21 cellular contexts compared by ENCODE assay signal in genomic region chr17:18280239-18280638, GRCh38. TPM values are rescaled to one million over a fixed set of nuclear protein-coding genes. Genes with fewer than 3 reads are reported as not detected.
DNase-seq lines count a peak whose midpoint lies in the region; ATAC-seq and TF ChIP-seq lines count a peak whose summit lies in the region.
"Had no signal": no experiment of that assay in that cellular context is flagged by ENCODE, and none has a peak within 500 bp of the region (broad histone marks: within the 10 kb centered on the region; RNA-seq: fewer than 3 reads in every experiment).

No MANE protein-coding gene starts in this region.

- POLR2A ChIA-PET in CD4-positive, alpha-beta T cell (lab: Charles Lee), result no interaction called here

- no peaks in the 10 kb centered on the region for H4K20me1 ChIP-seq in osteoblast (ENCODE audit: insufficient read depth, low read length)

- TF ChIP-seq CTCF in osteoblast (IDR thresholded peaks at IDR 0.05; ENCODE audit: extremely low read depth, low read depth, low read length), result no peak
- no peak for TF ChIP-seq CTCF in CD4-positive, alpha-beta T cell (IDR thresholded peaks at IDR 0.05)

- no peaks in the 10 kb centered on the region for H3K9me3 ChIP-seq in right cardiac atrium (ENCODE audit: control insufficient read depth, low read length)
- no peaks in the 10 kb centered on the region for H3K9me3 ChIP-seq in osteoblast (ENCODE audit: low read depth, low read length)
- no peaks in the 10 kb centered on the region for H3K9me3 ChIP-seq in CD4-positive, alpha-beta T cell (ENCODE audit: control insufficient read depth, low read length)
- H3K9me3 ChIP-seq: SJCRH30 had no signal

- H3K36me3 Mint-ChIP-seq in CD4-positive, alpha-beta T cell (ENCODE audit: low read depth), result peaks cover 77% of the 10 kb centered on the region

- no peaks in the 10 kb centered on the region for H3K4me1 Mint-ChIP-seq in CD4-positive, alpha-beta T cell (ENCODE audit: low read depth)
- H3K4me1 Mint-ChIP-seq: CD8-positive, alpha-beta memory T cell had no signal

- H3K4me2 ChIP-seq in osteoblast (ENCODE audit: insufficient read depth, low read length), result no peak overlapping the region

- H3K27ac Mint-ChIP-seq in CD4-positive, alpha-beta T cell, result no peak overlapping the region
- H3K27ac Mint-ChIP-seq: CD8-positive, alpha-beta memory T cell had no signal

- DNase-seq in Right ventricle myocardium superior (peak; percentile 20), right cardiac atrium (no peak), osteoblast (ENCODE audit: insufficient read length, low spot score, missing footprints) (peak; percentile 32), DMS53 (lab: John Stamatoyannopoulos, UW) (no peak), superior temporal gyrus (ENCODE audit: extremely low spot score) (no peak)
- no peak for DNase-seq in CD4-positive, alpha-beta T cell
- DNase-seq: AML-193; C1 segment of cervical spinal cord; Calu3; CD8-positive, alpha-beta memory T cell; DMS153; EL; GF-D8; Kasumi-1; NCI-H1417; NCI-H187 treated with DMSO at 0.1 percent for 48 hours; NCI-H2227 treated with DMSO at 0.1 percent for 48 hours; NCI-H510A; NCI-H748 treated with DMSO at 0.1 percent for 48 hours; SJCRH30 had no signal

- H3K4me3 ChIP-seq in right cardiac atrium (ENCODE audit: low read length) (no peak overlapping the region), osteoblast (ENCODE audit: insufficient read depth, low read length) (no peak overlapping the region)
- H3K4me3 ChIP-seq: SJCRH30 had no signal

- no peaks in the 10 kb centered on the region for H3K27me3 Mint-ChIP-seq in CD4-positive, alpha-beta T cell
- H3K27me3 Mint-ChIP-seq: CD8-positive, alpha-beta memory T cell had no signal

- intact Hi-C loops in Right ventricle myocardium superior (cut with DNase I), result no loop called here
- intact Hi-C loops in right cardiac atrium (cut with DNase I), result no loop called here
- intact Hi-C loops in CD4-positive, alpha-beta T cell (cut with DNase I, micrococcal nuclease), result no loop called here

- H3K4me1 ChIP-seq in right cardiac atrium (ENCODE audit: control insufficient read depth, insufficient read depth, low read length), result no peaks in the 10 kb centered on the region
- no peaks in the 10 kb centered on the region for H3K4me1 ChIP-seq in osteoblast (ENCODE audit: insufficient read depth, low read length)
- H3K4me1 ChIP-seq: SJCRH30 had no signal

- CTCF ChIA-PET in CD4-positive, alpha-beta T cell (lab: Charles Lee), result no interaction called here

- peaks cover 74% of the 10 kb centered on the region for H3K36me3 ChIP-seq in osteoblast (ENCODE audit: insufficient read depth, low read length)

- WGBS in right cardiac atrium, result 88% methylated on average over 4 of the region's 4 CpGs

- no peaks in the 10 kb centered on the region for H3K79me2 ChIP-seq in osteoblast (ENCODE audit: insufficient read depth, low read length)

- H3K27me3 ChIP-seq in right cardiac atrium (ENCODE audit: control insufficient read depth, insufficient read depth), result no peaks in the 10 kb centered on the region
- H3K27me3 ChIP-seq in osteoblast (ENCODE audit: insufficient read depth, low read length), result no peaks in the 10 kb centered on the region
- H3K27me3 ChIP-seq in CD4-positive, alpha-beta T cell (ENCODE audit: control insufficient read depth, insufficient read depth, low read length), result no peaks in the 10 kb centered on the region
- H3K27me3 ChIP-seq: SJCRH30 had no signal

- no peak overlapping the region for H3K4me3 Mint-ChIP-seq in CD4-positive, alpha-beta T cell
- H3K4me3 Mint-ChIP-seq: CD8-positive, alpha-beta memory T cell had no signal

- H3K9me3 Mint-ChIP-seq in CD4-positive, alpha-beta T cell, result no peaks in the 10 kb centered on the region
- H3K9me3 Mint-ChIP-seq: CD8-positive, alpha-beta memory T cell had no signal

- ATAC-seq in Right ventricle myocardium superior (ENCODE audit: poor library complexity) (no peak), right cardiac atrium (no peak), esophagus mucosa (peak; percentile 35)
- no peak for ATAC-seq in CD4-positive, alpha-beta T cell (ENCODE audit: poor library complexity)

- no peak overlapping the region for H2AFZ ChIP-seq in osteoblast (ENCODE audit: low read length)

- H3K27ac ChIP-seq in right cardiac atrium (ENCODE audit: low read length), result no peak overlapping the region
- no peak overlapping the region for H3K27ac ChIP-seq in osteoblast (ENCODE audit: low read depth, low read length)
- H3K27ac ChIP-seq in CD4-positive, alpha-beta T cell (ENCODE audit: low read depth, low read length), result no peak overlapping the region
- H3K27ac ChIP-seq: SJCRH30 had no signal

RNA-seq across cellular contexts. Expression of gene MIEF2, which starts 19.8 kb away (rescaled TPM):
- total RNA-seq in Right ventricle myocardium superior (32.7 TPM), right cardiac atrium (10 to 100 TPM; 17.6 to 20.7 (median 19.6) TPM), esophagus mucosa (6.3 TPM), osteoblast (14.5 and 16.5 TPM in 2 replicates)
- polyA plus RNA-seq in right cardiac atrium, result 13.1 TPM
- total RNA-seq in CD4-positive, alpha-beta T cell, result 10 to 100 TPM; 10.7 to 14.3 TPM

RNA-seq across cellular contexts. Expression of gene FLII, which starts 21.7 kb away (rescaled TPM):
- 269 TPM for total RNA-seq in Right ventricle myocardium superior
- 100 to 1,000 TPM; 176 to 217 (median 194) TPM for total RNA-seq in right cardiac atrium
- 166 TPM for polyA plus RNA-seq in right cardiac atrium
- 210 TPM for total RNA-seq in esophagus mucosa
- total RNA-seq in osteoblast, result 208 and 212 TPM in 2 replicates
- total RNA-seq in CD4-positive, alpha-beta T cell, result 100 to 1,000 TPM; 179 to 190 TPM

RNA-seq across cellular contexts. Expression of gene TOP3A, which starts 34.6 kb away (rescaled TPM):
- total RNA-seq in Right ventricle myocardium superior (8.1 TPM), right cardiac atrium (10 to 100 TPM; 10.6 to 14.9 (median 12.7) TPM), esophagus mucosa (23.8 TPM), osteoblast (36.2 and 39.5 TPM in 2 replicates)
- polyA plus RNA-seq in right cardiac atrium, result 8.9 TPM
- 10 to 100 TPM; 21.5 to 24.8 TPM for total RNA-seq in CD4-positive, alpha-beta T cell

RNA-seq across cellular contexts. Expression of gene SMCR8, which starts 34.9 kb away (rescaled TPM):
- total RNA-seq in Right ventricle myocardium superior, result 11.5 TPM
- total RNA-seq in right cardiac atrium, result 10 to 100 TPM; 10.7 to 13.3 (median 11.7) TPM
- 5.3 TPM for polyA plus RNA-seq in right cardiac atrium
- total RNA-seq in esophagus mucosa, result 8.6 TPM
- total RNA-seq in osteoblast, result 22.1 TPM in 2 replicates
- total RNA-seq in CD4-positive, alpha-beta T cell, result 10 to 100 TPM; 52.2 to 54.5 TPM

RNA-seq across cellular contexts. Expression of gene LLGL1, which starts 54.8 kb away (rescaled TPM):
- total RNA-seq in Right ventricle myocardium superior, result 7.9 TPM
- total RNA-seq in right cardiac atrium, result 10 to 100 TPM; 11.2 to 13.9 (median 12.6) TPM
- 8.6 TPM for polyA plus RNA-seq in right cardiac atrium
- 17.6 TPM for total RNA-seq in esophagus mucosa
- 41.0 and 50.3 TPM in 2 replicates for total RNA-seq in osteoblast
- 10 to 100 TPM; 10.8 to 11.6 TPM for total RNA-seq in CD4-positive, alpha-beta T cell

Comparison
In these comparisons a context has a peak if more than half of its experiments do, and no peak if none do; other contexts are left out.
1. DNase-seq: peak in Right ventricle myocardium superior (single experiment) and osteoblast (single experiment); none in right cardiac atrium (0 of 3), CD4-positive, alpha-beta T cell (0 of 10), DMS53 (single experiment) and superior temporal gyrus (single experiment).